In the genomic region with DNA sequence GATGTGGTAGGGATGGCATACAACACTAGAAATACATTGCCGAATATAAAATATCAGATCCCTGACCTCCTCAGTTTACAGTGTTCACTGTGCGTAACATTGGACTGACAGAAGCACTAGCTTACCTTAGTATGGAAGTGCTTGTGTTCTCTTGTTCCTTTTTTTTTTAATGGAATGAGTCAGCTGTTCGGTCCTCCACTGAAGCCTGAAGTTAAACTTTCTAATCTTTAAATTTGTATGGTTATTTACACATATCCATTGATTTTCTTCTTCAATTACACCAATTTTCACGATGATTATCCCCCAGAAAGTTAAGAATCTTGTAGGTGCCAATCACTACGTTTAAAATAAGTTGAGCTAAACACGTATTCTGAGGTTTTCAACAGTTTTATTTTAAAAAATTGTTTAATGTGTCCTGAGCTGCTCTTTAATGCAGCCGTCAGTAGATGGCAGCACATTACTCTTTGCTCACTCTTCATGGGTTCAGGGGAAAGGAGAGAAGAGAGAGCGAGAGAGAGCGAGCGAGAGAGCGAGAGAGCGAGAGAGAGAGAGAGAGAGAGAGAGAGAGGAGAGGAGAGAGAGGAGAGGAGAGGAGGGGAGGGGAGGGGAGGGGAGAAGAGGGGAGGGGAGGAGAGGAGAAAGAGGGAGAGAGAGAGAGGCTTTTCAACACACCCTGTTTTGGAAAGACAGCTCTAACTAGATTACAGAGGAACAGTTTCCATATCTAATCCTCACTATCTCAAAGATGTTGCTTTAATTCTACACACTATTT, we compare ENCODE assay signal across 8 cellular contexts.
A peak's percentile ranks its signal among the peaks of the same experiment; 100 is the strongest.
DNase-seq lines count a peak whose midpoint lies in the region; ATAC-seq and TF ChIP-seq lines count a peak whose summit lies in the region.

No MANE protein-coding gene starts in this region.

- H3K4me2 ChIP-seq in OCI-LY7 (ENCODE audit: low read length): peak overlapping the region; percentile 59

- peaks cover 12% of the 10 kb centered on the region for H3K27me3 Mint-ChIP-seq in activated T-cell treated with anti-CD3 and anti-CD28 coated beads, Interleukin-2, amount 50 U/mL, for 72 hours (ENCODE audit: low read depth)

- H3K4me3 ChIP-seq in OCI-LY7 (ENCODE audit: low read depth, low read length, poor library complexity, severe bottlenecking): no peak overlapping the region
- no peak overlapping the region for H3K4me3 ChIP-seq in thyroid gland (replicated peaks in 1 of 3)

- H3K9me2 ChIP-seq in OCI-LY7 (ENCODE audit: insufficient read depth, low read length): no peaks in the 10 kb centered on the region

- intact Hi-C loops in OCI-LY7 (cut with micrococcal nuclease; ENCODE audit: unreplicated experiment): loop anchor here (1.0 to 5.0 kb wide), 2 partner anchors 53 to 177 kb away; no protein-coding TSS in a partner anchor
- intact Hi-C loops in thyroid gland (cut with DNase I): no loop called here

- WGBS in thyroid gland, 2 donors: 13 to 14% methylated on average over 12 of the region's 12 CpGs

- H3K9me3 Mint-ChIP-seq in activated T-cell treated with anti-CD3 and anti-CD28 coated beads, Interleukin-2, amount 50 U/mL, for 72 hours: no peaks in the 10 kb centered on the region

- no peak for TF ChIP-seq POLR2A in thyroid gland (IDR thresholded peaks at IDR 0.05)

- H3K9me3 ChIP-seq in OCI-LY7 (ENCODE audit: low read length): no peaks in the 10 kb centered on the region
- no peaks in the 10 kb centered on the region for H3K9me3 ChIP-seq in thyroid gland

- H3K4me1 ChIP-seq in OCI-LY7 (ENCODE audit: insufficient read depth, low read length, poor library complexity, severe bottlenecking) (peaks cover 6% of the 10 kb centered on the region), thyroid gland (peaks cover 0 to 5% of the 10 kb centered on the region in 2 donors)

- peak overlapping the region; percentile 10 for H3K27ac Mint-ChIP-seq in activated T-cell treated with anti-CD3 and anti-CD28 coated beads, Interleukin-2, amount 50 U/mL, for 72 hours

- no peaks in the 10 kb centered on the region for H3K27me3 ChIP-seq in thyroid gland

- CTCF ChIA-PET in OCI-LY7 (lab: Charles Lee; ENCODE audit: unreplicated experiment): interaction anchor here (0.6 to 1.5 kb wide), 8 partner anchors 15 to 1888 kb away, joined by 3 to 6 read pairs (median 3); no protein-coding TSS in a partner anchor

- peak overlapping the region; percentile 49 to 61 for H3K4me3 Mint-ChIP-seq in activated T-cell treated with anti-CD3 and anti-CD28 coated beads, Interleukin-2, amount 50 U/mL, for 72 hours

- no TSS peak for BruUV-seq in OCI-LY7 (replicated peaks; lab: Mats Ljungman, UMichigan)

- H3K79me2 ChIP-seq in OCI-LY7 (ENCODE audit: insufficient read depth, low read depth, low read length): no peaks in the 10 kb centered on the region

- peaks cover 0 to 1% of the 10 kb centered on the region in 2 donors for H3K36me3 Mint-ChIP-seq in activated T-cell treated with anti-CD3 and anti-CD28 coated beads, Interleukin-2, amount 50 U/mL, for 72 hours (ENCODE audit: insufficient read depth in 2 of 2)

- DNase-seq in OCI-LY7 (ENCODE audit: low spot score) (peak; percentile 84), fibroblast of the conjunctiva (ENCODE audit: low read depth) (peak; percentile 80), non-pigmented ciliary epithelial cell (ENCODE audit: low read depth) (peak; percentile 72), thyroid gland (peak; percentile 60 to 65)
- peak; percentile 47 to 54 for DNase-seq in activated T-cell treated with anti-CD3 and anti-CD28 coated beads, Interleukin-2, amount 50 U/mL, for 72 hours

- H3K27ac ChIP-seq in C4-2B: no peak overlapping the region
- no peak overlapping the region for H3K27ac ChIP-seq in OCI-LY7 (ENCODE audit: low read depth, low read length, poor library complexity, severe bottlenecking)
- H3K27ac ChIP-seq in thyroid gland: no peak overlapping the region

- ATAC-seq in GM18909 (IDR thresholded peaks at IDR 0.05; ENCODE audit: poor library complexity, unreplicated experiment) (peak; percentile 76), HG03571 (IDR thresholded peaks at IDR 0.05; ENCODE audit: unreplicated experiment) (peak; percentile 71)
- ATAC-seq in activated T-cell treated with anti-CD3 and anti-CD28 coated beads, Interleukin-2, amount 50 U/mL, for 72 hours (replicated peaks in 1 of 2): peak; percentile 81 to 83

- H3K36me3 ChIP-seq in OCI-LY7 (ENCODE audit: insufficient read depth, low read length) (no peaks in the 10 kb centered on the region), thyroid gland (no peaks in the 10 kb centered on the region)

- no peaks in the 10 kb centered on the region for H4K20me1 ChIP-seq in OCI-LY7 (ENCODE audit: insufficient read depth, low read length)

- TF ChIP-seq CTCF in C4-2B (conservative IDR thresholded peaks at IDR 0.05) (peak; percentile 78), OCI-LY7 (conservative IDR thresholded peaks at IDR 0.05; ENCODE audit: low read length) (peak; percentile 81), thyroid gland (IDR thresholded peaks at IDR 0.05) (peak in 5 of 6 experiments; percentile 45 to 88 (median 82))

- POLR2A ChIA-PET in OCI-LY7 (lab: Charles Lee): interaction anchor here (0.6 to 1.4 kb wide), 14 partner anchors 14 to 888 kb away, joined by 3 to 9 read pairs (median 3); no protein-coding TSS in a partner anchor

- peak overlapping the region; percentile 94; the same call in 1 of the 2 replicates for H2AFZ ChIP-seq in OCI-LY7 (ENCODE audit: low read length)

- H3K4me1 Mint-ChIP-seq in activated T-cell treated with anti-CD3 and anti-CD28 coated beads, Interleukin-2, amount 50 U/mL, for 72 hours (ENCODE audit: low read depth): no peaks in the 10 kb centered on the region
